ENCODE assay signal across 8 cellular contexts in the genomic region with DNA sequence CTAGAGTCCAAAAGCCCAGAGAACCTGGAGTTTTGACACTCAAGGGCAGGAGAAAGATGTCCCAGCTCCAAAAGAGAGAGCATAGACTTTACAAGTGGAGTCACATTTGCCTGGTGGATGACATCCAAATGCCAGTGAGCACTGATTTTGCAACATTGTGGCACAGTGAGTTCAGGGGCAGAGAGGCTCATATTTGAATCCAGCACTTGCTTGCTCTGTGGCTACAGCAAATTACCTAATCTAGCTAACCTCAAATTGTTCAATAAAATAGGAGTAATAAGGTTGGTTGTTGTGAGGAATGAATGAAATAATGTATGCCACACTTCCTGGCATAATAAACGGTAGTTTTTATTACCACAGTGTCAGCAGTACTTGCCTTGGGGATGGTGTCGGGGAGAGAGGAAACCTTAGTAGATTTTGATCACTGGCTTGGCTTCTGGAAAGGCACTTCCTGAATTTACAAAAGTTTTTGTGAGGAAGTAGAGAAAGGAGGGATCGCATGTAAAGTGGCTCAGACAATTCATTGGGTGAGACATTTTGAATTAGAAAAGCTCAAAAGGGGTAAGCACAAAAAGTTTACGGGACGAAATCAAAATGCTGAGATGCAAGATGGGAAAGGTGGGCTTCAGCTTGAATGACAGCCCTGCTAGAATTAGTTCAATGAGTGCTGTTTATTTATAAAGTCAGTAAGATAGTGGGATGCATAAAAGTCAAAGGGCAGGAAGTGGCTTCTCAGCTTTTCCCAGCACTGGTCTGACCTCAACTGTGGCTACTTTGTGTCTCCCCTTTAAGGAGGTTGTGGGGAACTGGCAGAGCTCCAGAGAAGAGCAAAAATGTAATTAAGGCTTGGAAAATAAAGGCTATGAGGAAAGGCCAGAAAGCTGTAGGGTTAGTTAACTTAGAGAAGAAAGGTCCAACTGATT.
DNase-seq lines count a peak whose midpoint lies in the region; ATAC-seq, FAIRE-seq and TF ChIP-seq lines count a peak whose summit lies in the region.

No MANE protein-coding gene starts in this region.

- intact Hi-C loops in HepG2 (cut with micrococcal nuclease; ENCODE audit: unreplicated experiment) (no loop called here), tibial artery (cut with DNase I; ENCODE audit: low total_unique reads) (no loop called here)

- H4K20me1 ChIP-seq in HepG2 (ENCODE audit: insufficient read depth, low read length) = no peaks in the 10 kb centered on the region

- peak; percentile 61 for DNase-seq in activated CD8-positive, alpha-beta memory T cell treated with anti-CD3 and anti-CD28 coated beads, Interleukin-2, amount 10 ng/mL, durations not matched to agents 7 days and 5 days
- DNase-seq in activated CD8-positive, alpha-beta memory T cell treated with anti-CD3 and anti-CD28 coated beads for 24 hours = no peak
- DNase-seq in activated naive CD8-positive, alpha-beta T cell treated with anti-CD3 and anti-CD28 coated beads, Interleukin-2, amount 50 U/mL, for 24 hours = no peak
- no peak for DNase-seq in HepG2 (ENCODE audit: low spot score)
- DNase-seq in tibial artery = peak; percentile 45 to 68
- DNase-seq in mesenteric fat pad (ENCODE audit: low spot score) = no peak
- DNase-seq in NCI-H226 = no peak

- peak; percentile 68 for ATAC-seq in activated CD8-positive, alpha-beta memory T cell treated with anti-CD3 and anti-CD28 coated beads, Interleukin-2, amount 10 ng/mL, durations not matched to agents 7 days and 5 days
- ATAC-seq in activated naive CD8-positive, alpha-beta T cell treated with anti-CD3 and anti-CD28 coated beads, Interleukin-2, amount 50 U/mL, for 24 hours = peak; percentile 66
- ATAC-seq in HepG2 (no peak), HG02870 (IDR thresholded peaks at IDR 0.05; ENCODE audit: unreplicated experiment) (no peak)

- peak overlapping the region; percentile 65 for H3K27ac Mint-ChIP-seq in activated CD8-positive, alpha-beta memory T cell treated with anti-CD3 and anti-CD28 coated beads, Interleukin-2, amount 10 ng/mL, durations not matched to agents 7 days and 5 days
- peak overlapping the region; percentile 52 for H3K27ac Mint-ChIP-seq in activated naive CD8-positive, alpha-beta T cell treated with anti-CD3 and anti-CD28 coated beads, Interleukin-2, amount 50 U/mL, for 24 hours

- no peak for TF ChIP-seq EP300 in HepG2 (IDR thresholded peaks at IDR 0.05; ENCODE audit: low read depth in 2 of 2, low read length in 2 of 2)
- no peak for TF ChIP-seq EP300 in HepG2 (CRISPR knock-in tag; IDR thresholded peaks at IDR 0.05; ENCODE audit: borderline replicate concordance)

- TF ChIP-seq RAD21 in HepG2 (CRISPR knock-in tag; IDR thresholded peaks at IDR 0.05) = no peak

- peaks cover 19% of the 10 kb centered on the region for H3K4me1 ChIP-seq in HepG2 (ENCODE audit: insufficient read depth, low read length)
- peaks cover 0 to 14% (median 6%) of the 10 kb centered on the region in 4 donors for H3K4me1 ChIP-seq in tibial artery

- TF ChIP-seq POLR2A in HepG2 (IDR thresholded peaks at IDR 0.05; ENCODE audit: insufficient read depth in 1 of 2, low read depth in 2 of 2, low read length in 2 of 2) = no peak

- BruUV-seq in HepG2 (replicated peaks; lab: Mats Ljungman, UMichigan) = no TSS peak

- no peaks in the 10 kb centered on the region for H3K27me3 ChIP-seq in HepG2 (ENCODE audit: control insufficient read depth in 1 of 2, insufficient read depth in 2 of 2, low read length in 2 of 2)
- no peaks in the 10 kb centered on the region for H3K27me3 ChIP-seq in tibial artery

- H3K4me3 ChIP-seq in HepG2 (replicated peaks in 1 of 3; ENCODE audit: insufficient read depth in 1 of 3, low read depth in 2 of 3, low read length in 3 of 3) = no peak overlapping the region
- no peak overlapping the region for H3K4me3 ChIP-seq in tibial artery

- TF ChIP-seq CTCF in HepG2 (CRISPR knock-in tag; IDR thresholded peaks at IDR 0.05) (no peak), tibial artery (IDR thresholded peaks at IDR 0.05) (no peak)

- no peak overlapping the region for H3K4me2 ChIP-seq in HepG2 (ENCODE audit: low read depth, low read length)

- POLR2A ChIA-PET in HepG2 (lab: Yijun Ruan, JAX) = interaction anchor here (1.8 kb wide), 1 partner anchor 12 kb away, joined by 5 read pairs; no protein-coding TSS in a partner anchor

- no peaks in the 10 kb centered on the region for H3K27me3 Mint-ChIP-seq in activated CD8-positive, alpha-beta memory T cell treated with anti-CD3 and anti-CD28 coated beads, Interleukin-2, amount 10 ng/mL, durations not matched to agents 7 days and 5 days
- H3K27me3 Mint-ChIP-seq in activated naive CD8-positive, alpha-beta T cell treated with anti-CD3 and anti-CD28 coated beads, Interleukin-2, amount 50 U/mL, for 24 hours = no peaks in the 10 kb centered on the region

- CTCF ChIA-PET in activated CD8-positive, alpha-beta memory T cell treated with anti-CD3 and anti-CD28 coated beads, Interleukin-2, amount 10 ng/mL, durations not matched to agents 7 days and 5 days (lab: Charles Lee) = interaction anchor here (0.9 kb wide), 1 partner anchor 36 kb away, joined by 3 read pairs; no protein-coding TSS in a partner anchor
- CTCF ChIA-PET in HepG2 (lab: Yijun Ruan, JAX; ENCODE audit: low intra/inter-chr PET ratio, low total read pairs) = no interaction called here

- in situ Hi-C loops in HepG2 (cut with HindIII; ENCODE audit: extremely low pct_ligation_motif_present, low pct_unique_long_range_greater_than_20kb) = no loop called here

- H3K27ac ChIP-seq in HepG2 (ENCODE audit: extremely low read length, insufficient read depth, low read length) (no peak overlapping the region), tibial artery (peak overlapping the region in 1 of 2 donors; percentile 21)

- H3K4me1 Mint-ChIP-seq in activated CD8-positive, alpha-beta memory T cell treated with anti-CD3 and anti-CD28 coated beads, Interleukin-2, amount 10 ng/mL, durations not matched to agents 7 days and 5 days = peaks cover 19% of the 10 kb centered on the region
- H3K4me1 Mint-ChIP-seq in activated naive CD8-positive, alpha-beta T cell treated with anti-CD3 and anti-CD28 coated beads, Interleukin-2, amount 50 U/mL, for 24 hours = peaks cover 20% of the 10 kb centered on the region

- no peaks in the 10 kb centered on the region for H3K36me3 Mint-ChIP-seq in activated CD8-positive, alpha-beta memory T cell treated with anti-CD3 and anti-CD28 coated beads, Interleukin-2, amount 10 ng/mL, durations not matched to agents 7 days and 5 days
- H3K36me3 Mint-ChIP-seq in activated naive CD8-positive, alpha-beta T cell treated with anti-CD3 and anti-CD28 coated beads, Interleukin-2, amount 50 U/mL, for 24 hours (ENCODE audit: low read depth) = no peaks in the 10 kb centered on the region

- H3K4me3 Mint-ChIP-seq in activated CD8-positive, alpha-beta memory T cell treated with anti-CD3 and anti-CD28 coated beads, Interleukin-2, amount 10 ng/mL, durations not matched to agents 7 days and 5 days = no peak overlapping the region
- H3K4me3 Mint-ChIP-seq in activated naive CD8-positive, alpha-beta T cell treated with anti-CD3 and anti-CD28 coated beads, Interleukin-2, amount 50 U/mL, for 24 hours = peak overlapping the region; percentile 21

- H3K9ac ChIP-seq in HepG2 (ENCODE audit: insufficient read depth, low read depth, low read length) = no peak overlapping the region

- H3K79me2 ChIP-seq in HepG2 (ENCODE audit: insufficient read depth, low read length) = no peaks in the 10 kb centered on the region

- H3K36me3 ChIP-seq in HepG2 (replicated peaks in 1 of 2; ENCODE audit: control insufficient read depth in 1 of 2, insufficient read depth in 2 of 2, low read length in 2 of 2) = no peaks in the 10 kb centered on the region
- H3K36me3 ChIP-seq in tibial artery = no peaks in the 10 kb centered on the region

- peak overlapping the region; percentile 73 for H2AFZ ChIP-seq in HepG2 (ENCODE audit: low read length)

- no peak for FAIRE-seq in HepG2 (lab: Jason Lieb, UNC)

- H3K9me3 Mint-ChIP-seq in activated CD8-positive, alpha-beta memory T cell treated with anti-CD3 and anti-CD28 coated beads, Interleukin-2, amount 10 ng/mL, durations not matched to agents 7 days and 5 days (ENCODE audit: low read depth) = no peaks in the 10 kb centered on the region
- no peaks in the 10 kb centered on the region for H3K9me3 Mint-ChIP-seq in activated naive CD8-positive, alpha-beta T cell treated with anti-CD3 and anti-CD28 coated beads, Interleukin-2, amount 50 U/mL, for 24 hours

- no peaks in the 10 kb centered on the region for H3K9me3 ChIP-seq in HepG2 (ENCODE audit: low read length)
- no peaks in the 10 kb centered on the region for H3K9me3 ChIP-seq in tibial artery

- WGBS in HepG2 (ENCODE audit: low lambda C conversion rate) = 77% methylated on average over 5 of the region's 5 CpGs

TF ChIP-seq in HepG2, 621 proteins besides CTCF, POLR2A, EP300 and RAD21 (continues in another document):
- TF ChIP-seq POGZ (CRISPR knock-in tag; IDR thresholded peaks at IDR 0.05) = 0 out of 2 replicates have a peak, but pooled peaks have one; percentile 16
- TF ChIP-seq SNAI1 (CRISPR knock-in tag; IDR thresholded peaks at IDR 0.05; ENCODE audit: borderline replicate concordance) = no peak
- TF ChIP-seq, protein P1, sequence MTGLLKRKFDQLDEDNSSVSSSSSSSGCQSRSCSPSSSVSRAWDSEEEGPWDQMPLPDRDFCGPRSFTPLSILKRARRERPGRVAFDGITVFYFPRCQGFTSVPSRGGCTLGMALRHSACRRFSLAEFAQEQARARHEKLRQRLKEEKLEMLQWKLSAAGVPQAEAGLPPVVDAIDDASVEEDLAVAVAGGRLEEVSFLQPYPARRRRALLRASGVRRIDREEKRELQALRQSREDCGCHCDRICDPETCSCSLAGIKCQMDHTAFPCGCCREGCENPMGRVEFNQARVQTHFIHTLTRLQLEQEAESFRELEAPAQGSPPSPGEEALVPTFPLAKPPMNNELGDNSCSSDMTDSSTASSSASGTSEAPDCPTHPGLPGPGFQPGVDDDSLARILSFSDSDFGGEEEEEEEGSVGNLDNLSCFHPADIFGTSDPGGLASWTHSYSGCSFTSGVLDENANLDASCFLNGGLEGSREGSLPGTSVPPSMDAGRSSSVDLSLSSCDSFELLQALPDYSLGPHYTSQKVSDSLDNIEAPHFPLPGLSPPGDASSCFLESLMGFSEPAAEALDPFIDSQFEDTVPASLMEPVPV (CRISPR knock-in tag; IDR thresholded peaks at IDR 0.05) = no peak
- TF ChIP-seq NFKBIZ (CRISPR knock-in tag; IDR thresholded peaks at IDR 0.05) = no peak
- TF ChIP-seq, protein P2, sequence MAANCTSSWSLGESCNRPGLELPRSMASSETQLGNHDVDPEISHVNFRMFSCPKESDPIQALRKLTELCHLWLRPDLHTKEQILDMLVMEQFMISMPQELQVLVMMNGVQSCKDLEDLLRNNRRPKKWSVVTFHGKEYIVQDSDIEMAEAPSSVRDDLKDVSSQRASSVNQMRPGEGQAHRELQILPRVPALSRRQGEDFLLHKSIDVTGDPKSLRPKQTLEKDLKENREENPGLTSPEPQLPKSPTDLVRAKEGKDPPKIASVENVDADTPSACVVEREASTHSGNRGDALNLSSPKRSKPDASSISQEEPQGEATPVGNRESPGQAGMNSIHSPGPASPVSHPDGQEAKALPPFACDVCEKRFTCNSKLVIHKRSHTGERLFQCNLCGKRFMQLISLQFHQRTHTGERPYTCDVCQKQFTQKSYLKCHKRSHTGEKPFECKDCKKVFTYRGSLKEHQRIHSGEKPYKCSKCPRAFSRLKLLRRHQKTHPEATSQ (CRISPR knock-in tag; IDR thresholded peaks at IDR 0.05; ENCODE audit: borderline replicate concordance) = no peak
- no peak for TF ChIP-seq ZMAT3 (CRISPR knock-in tag; conservative IDR thresholded peaks at IDR 0.05)

Comparison
In these comparisons a context has a peak if more than half of its experiments do, and no peak if none do; other contexts are left out.
1. DNase-seq: peak in activated CD8-positive, alpha-beta memory T cell treated with anti-CD3 and anti-CD28 coated beads, Interleukin-2, amount 10 ng/mL, durations not matched to agents 7 days and 5 days (single experiment) and tibial artery (2 of 2); none in activated CD8-positive, alpha-beta memory T cell treated with anti-CD3 and anti-CD28 coated beads for 24 hours (single experiment), activated naive CD8-positive, alpha-beta T cell treated with anti-CD3 and anti-CD28 coated beads, Interleukin-2, amount 50 U/mL, for 24 hours (single experiment), HepG2 (single experiment), mesenteric fat pad (single experiment) and NCI-H226 (single experiment).
2. ATAC-seq: peak in activated CD8-positive, alpha-beta memory T cell treated with anti-CD3 and anti-CD28 coated beads, Interleukin-2, amount 10 ng/mL, durations not matched to agents 7 days and 5 days (single experiment) and activated naive CD8-positive, alpha-beta T cell treated with anti-CD3 and anti-CD28 coated beads, Interleukin-2, amount 50 U/mL, for 24 hours (single experiment); none in HepG2 (single experiment) and HG02870 (single experiment).